1 cellular context compared by ENCODE assay signal in genomic region chr2:20524412-20525040, GRCh38.
A peak's percentile ranks its signal among the peaks of the same experiment; 100 is the strongest.
TF ChIP-seq lines count a peak whose summit lies in the region.

No MANE protein-coding gene starts in this region.

TF ChIP-seq in K562, 482 proteins besides CTCF, POLR2A, EP300 and RAD21 (continued from another document and continues in another):
- TF ChIP-seq SFPQ (IDR thresholded peaks at IDR 0.05; ENCODE audit: low read depth, low read length) (no peak), NCOA1 (IDR thresholded peaks at IDR 0.05; ENCODE audit: low read depth) (peak; percentile 30; the same call in 1 of the 2 replicates), ZNF121 (CRISPR knock-in tag; conservative IDR thresholded peaks at IDR 0.05) (no peak), ZNF445 (CRISPR knock-in tag; IDR thresholded peaks at IDR 0.05; ENCODE audit: low read depth) (no peak), ZNF75A (CRISPR knock-in tag; IDR thresholded peaks at IDR 0.05) (no peak), ZNF239 (CRISPR knock-in tag; IDR thresholded peaks at IDR 0.05) (no peak), ZBED1 (IDR thresholded peaks at IDR 0.05) (no peak), ZNF324 (CRISPR knock-in tag; IDR thresholded peaks at IDR 0.05) (no peak), SMAD2 (IDR thresholded peaks at IDR 0.05; ENCODE audit: low read depth, low read length) (no peak), SNRNP70 (optimal IDR thresholded peaks at IDR 0.05; ENCODE audit: low read depth, low read length) (no peak), ZNF253 (CRISPR knock-in tag; conservative IDR thresholded peaks at IDR 0.05) (no peak), ZNF217 (CRISPR knock-in tag; IDR thresholded peaks at IDR 0.05) (no peak), JUNB (CRISPR knock-in tag; conservative IDR thresholded peaks at IDR 0.05) (no peak), KAT8 (IDR thresholded peaks at IDR 0.05; ENCODE audit: low read depth) (no peak), YY1 (IDR thresholded peaks at IDR 0.05; ENCODE audit: borderline replicate concordance in 1 of 3, control insufficient read depth in 1 of 3, extremely low read depth in 1 of 3, insufficient read depth in 3 of 3, insufficient read length in 1 of 3, insufficient replicate concordance in 2 of 3, low read depth in 1 of 3, low read length in 2 of 3) (no peak), SAP30 (IDR thresholded peaks at IDR 0.05; ENCODE audit: borderline replicate concordance, insufficient read depth, low read depth, low read length, poor library complexity, severe bottlenecking) (no peak), GTF2F1 (IDR thresholded peaks at IDR 0.05; ENCODE audit: low read depth, low read length) (no peak), ZNF655 (CRISPR knock-in tag; IDR thresholded peaks at IDR 0.05) (no peak), NFIX (CRISPR knock-in tag; IDR thresholded peaks at IDR 0.05; ENCODE audit: low read depth) (no peak), ZNF316 (IDR thresholded peaks at IDR 0.05) (no peak), PRDM10 (IDR thresholded peaks at IDR 0.05; ENCODE audit: partially characterized antibody) (no peak), BRF2 (IDR thresholded peaks at IDR 0.05; ENCODE audit: borderline replicate concordance, insufficient read depth, insufficient read length) (no peak), SMC3 (conservative IDR thresholded peaks at IDR 0.05; ENCODE audit: insufficient read depth, low read depth, low read length) (no peak), ZNF778 (CRISPR knock-in tag; IDR thresholded peaks at IDR 0.05) (no peak), ZNF766 (CRISPR knock-in tag; conservative IDR thresholded peaks at IDR 0.05) (no peak), CREB5 (CRISPR knock-in tag; IDR thresholded peaks at IDR 0.05) (no peak), ZBTB2 (IDR thresholded peaks at IDR 0.05) (no peak), ADNP (tag; IDR thresholded peaks at IDR 0.05) (no peak), ATF1 (CRISPR knock-in tag; IDR thresholded peaks at IDR 0.05) (no peak), ATF1 (tag; IDR thresholded peaks at IDR 0.05) (no peak), PTBP1 (IDR thresholded peaks at IDR 0.05; ENCODE audit: low read depth, low read length) (no peak), SPI1 (IDR thresholded peaks at IDR 0.05; ENCODE audit: borderline replicate concordance, low read depth, low read length) (peak; percentile 46; the same call in 1 of the 2 replicates), ZZZ3 (IDR thresholded peaks at IDR 0.05) (no peak), DLX4 (CRISPR knock-in tag; IDR thresholded peaks at IDR 0.05) (no peak), FOXA3 (CRISPR knock-in tag; conservative IDR thresholded peaks at IDR 0.05 in 1 of 2, IDR thresholded peaks at IDR 0.05 in 1 of 2) (no peak), RBM14 (IDR thresholded peaks at IDR 0.05; ENCODE audit: borderline replicate concordance, insufficient read depth, low read depth, low read length) (no peak), HIVEP1 (CRISPR knock-in tag; IDR thresholded peaks at IDR 0.05) (no peak), ATF3 (IDR thresholded peaks at IDR 0.05) (no peak), ATF3 (CRISPR knock-in tag; conservative IDR thresholded peaks at IDR 0.05) (no peak), FOXA1 (IDR thresholded peaks at IDR 0.05; ENCODE audit: borderline replicate concordance) (no peak), RFX1 (IDR thresholded peaks at IDR 0.05) (no peak), NR3C1 (CRISPR knock-in tag; IDR thresholded peaks at IDR 0.05) (no peak), BCLAF1 (IDR thresholded peaks at IDR 0.05; ENCODE audit: borderline replicate concordance in 1 of 2, control insufficient read depth in 1 of 2, low read depth in 2 of 2, low read length in 1 of 2) (no peak), ZNF124 (CRISPR knock-in tag; IDR thresholded peaks at IDR 0.05) (no peak), ZHX1 (conservative IDR thresholded peaks at IDR 0.05; ENCODE audit: low read length) (no peak), KAT7 (CRISPR knock-in tag; IDR thresholded peaks at IDR 0.05; ENCODE audit: borderline replicate concordance) (no peak), PPARD (CRISPR knock-in tag; IDR thresholded peaks at IDR 0.05) (no peak), PHF21A (IDR thresholded peaks at IDR 0.05; ENCODE audit: borderline replicate concordance, low read depth) (no peak), ZBTB8A (IDR thresholded peaks at IDR 0.05; ENCODE audit: partially characterized antibody) (no peak), ZNF699 (CRISPR knock-in tag; IDR thresholded peaks at IDR 0.05; ENCODE audit: insufficient replicate concordance) (no peak), NONO (IDR thresholded peaks at IDR 0.05; ENCODE audit: low read depth in 2 of 2, low read length in 1 of 2) (no peak)
